ENCODE assay signal across 10 cellular contexts in genomic region chr1:33140153-33141149, GRCh38. TPM values are rescaled to one million over a fixed set of nuclear protein-coding genes. Genes with fewer than 3 reads are reported as not detected.
DNase-seq lines count a peak whose midpoint lies in the region; ATAC-seq and TF ChIP-seq lines count a peak whose summit lies in the region.
"Had no signal": no experiment of that assay in that cellular context is flagged by ENCODE, and none has a peak within 500 bp of the region (broad histone marks: within the 10 kb centered on the region; RNA-seq: fewer than 3 reads in every experiment).

No MANE protein-coding gene starts in this region.

- H3K27me3 ChIP-seq in SK-N-SH (ENCODE audit: insufficient read depth) = no peaks in the 10 kb centered on the region
- H3K27me3 ChIP-seq in NT2/D1 (ENCODE audit: insufficient read depth, insufficient read length) = no peaks in the 10 kb centered on the region
- H3K27me3 ChIP-seq in stomach = no peaks in the 10 kb centered on the region
- H3K27me3 ChIP-seq: body of pancreas had no signal

- TF ChIP-seq CTCF in SK-N-SH (IDR thresholded peaks at IDR 0.05) (no peak), stomach (IDR thresholded peaks at IDR 0.05) (no peak)

- no peaks in the 10 kb centered on the region for H3F3A ChIP-seq in SK-N-SH (replicated peaks; ENCODE audit: insufficient read depth)

- H3K9ac ChIP-seq in SK-N-SH = no peak overlapping the region
- peak overlapping the region; percentile 52 for H3K9ac ChIP-seq in NT2/D1 (ENCODE audit: insufficient read length, low read depth)

- intact Hi-C loops in posterior vena cava (cut with DNase I) = no loop called here
- intact Hi-C loops in stomach (cut with DNase I; ENCODE audit: low total_unique reads) = no loop called here

- H3K4me3 ChIP-seq in SK-N-SH (ENCODE audit: low read depth in 2 of 2, low read length in 1 of 2) (no peak overlapping the region), NT2/D1 (ENCODE audit: insufficient read length, low read depth) (no peak overlapping the region), stomach (no peak overlapping the region)
- H3K4me3 ChIP-seq: body of pancreas had no signal

- H3K9me3 ChIP-seq in SK-N-SH = no peaks in the 10 kb centered on the region
- no peaks in the 10 kb centered on the region for H3K9me3 ChIP-seq in NT2/D1 (ENCODE audit: insufficient read depth, low read length)
- no peaks in the 10 kb centered on the region for H3K9me3 ChIP-seq in stomach
- H3K9me3 ChIP-seq: body of pancreas had no signal

- H3K27ac ChIP-seq in SK-N-SH (ENCODE audit: low read depth in 2 of 2, low read length in 1 of 2) (no peak overlapping the region; a peak in 1 of 4 replicates), stomach (no peak overlapping the region)
- H3K27ac ChIP-seq: body of pancreas had no signal

- H3K9me2 ChIP-seq in SK-N-SH = no peaks in the 10 kb centered on the region

- POLR2A ChIA-PET in SK-N-SH (lab: Yijun Ruan, JAX) = interaction anchor here (0.5 to 1.8 kb wide), 4 partner anchors 14 to 175 kb away, joined by 3 to 8 read pairs (median 6); partner anchors contain the start of gene TRIM62

- H3K4me1 ChIP-seq in SK-N-SH (ENCODE audit: control insufficient read depth in 1 of 2, insufficient read depth in 2 of 2, low read depth in 1 of 2, low read length in 1 of 2) (peaks cover 10 to 26% of the 10 kb centered on the region in 2 experiments; a peak in 2 of 4 replicates), NT2/D1 (ENCODE audit: insufficient read depth, insufficient read length) (peaks cover 23% of the 10 kb centered on the region), stomach (peaks cover 0 to 26% (median 16%) of the 10 kb centered on the region in 4 donors)
- H3K4me1 ChIP-seq: body of pancreas had no signal

- CTCF ChIA-PET in SK-N-SH (lab: Yijun Ruan, JAX) = interaction anchor here (0.7 to 2.6 kb wide), 9 partner anchors 10 to 316 kb away, joined by 3 to 19 read pairs (median 4); no protein-coding TSS in a partner anchor

- H3K36me3 ChIP-seq in SK-N-SH (replicated peaks in 1 of 2; ENCODE audit: control insufficient read depth in 1 of 2, insufficient read depth in 2 of 2, low read length in 1 of 2) (peaks cover 0 to 4% of the 10 kb centered on the region in 2 experiments), NT2/D1 (ENCODE audit: insufficient read depth, insufficient read length, low read length) (no peaks in the 10 kb centered on the region), stomach (peaks cover 0 to 12% (median 9%) of the 10 kb centered on the region in 4 donors)

- H2AFZ ChIP-seq in SK-N-SH (ENCODE audit: low read depth) = no peak overlapping the region

- peak; percentile 42; the same call in 1 of the 2 replicates for TF ChIP-seq RAD21 in SK-N-SH (IDR thresholded peaks at IDR 0.05; ENCODE audit: low read length)

- WGBS in SK-N-SH (ENCODE audit: low lambda C conversion rate) = 71% methylated on average over 8 of the region's 9 CpGs
- 49 to 72% (median 53%) methylated on average over 6 to 9 of the region's 9 CpGs for WGBS in stomach, 5 donors

- no peaks in the 10 kb centered on the region for H3K79me2 ChIP-seq in SK-N-SH (ENCODE audit: insufficient read depth)

- DNase-seq in SK-N-SH (no peak), NT2/D1 (ENCODE audit: low read depth, low spot score) (no peak), cerebellar cortex (ENCODE audit: low spot score) (peak; percentile 36), posterior vena cava (ENCODE audit: low spot score) (peak; percentile 65), stomach (no peak), SHP77 (lab: John Stamatoyannopoulos, UW) (no peak)
- no peak for DNase-seq in activated CD4-positive, alpha-beta T cell treated with anti-CD3 and anti-CD28 coated beads for 4 hours
- DNase-seq: body of pancreas, NCI-H1092 had no signal

- H4K20me1 ChIP-seq in SK-N-SH (ENCODE audit: insufficient read depth) = no peaks in the 10 kb centered on the region

- no peak overlapping the region for H3K4me2 ChIP-seq in SK-N-SH

- no peak for TF ChIP-seq POLR2A in stomach (IDR thresholded peaks at IDR 0.05)

- no peak for TF ChIP-seq EP300 in SK-N-SH (IDR thresholded peaks at IDR 0.05; ENCODE audit: borderline replicate concordance in 1 of 2, low read depth in 1 of 2, low read length in 1 of 2)
- no peak for TF ChIP-seq EP300 in stomach (IDR thresholded peaks at IDR 0.05)

- ATAC-seq in SK-N-SH treated with all-trans-retinoic acid at 6 μM for 48 hours = no peak
- ATAC-seq: body of pancreas had no signal

TF ChIP-seq in SK-N-SH, 30 proteins besides CTCF, POLR2A, EP300 and RAD21 (continues in another document):
- TF ChIP-seq SIN3A (IDR thresholded peaks at IDR 0.05; ENCODE audit: borderline replicate concordance, low read depth, low read length) (no peak), NFIC (IDR thresholded peaks at IDR 0.05; ENCODE audit: borderline replicate concordance) (no peak), REST (IDR thresholded peaks at IDR 0.05; ENCODE audit: low read depth, low read length) (peak; percentile 88), YY1 (IDR thresholded peaks at IDR 0.05; ENCODE audit: low read depth) (no peak), RXRA (IDR thresholded peaks at IDR 0.05; ENCODE audit: borderline replicate concordance, low read depth) (no peak)

TF ChIP-seq in SK-N-SH treated with all-trans-retinoic acid at 6 μM for 48 hours, 23 proteins besides CTCF, POLR2A, EP300 and RAD21:
- TF ChIP-seq GLIS3 (CRISPR knock-in tag; IDR thresholded peaks at IDR 0.05) (no peak), ZNF70 (CRISPR knock-in tag; IDR thresholded peaks at IDR 0.05) (no peak), ISL1 (CRISPR knock-in tag; IDR thresholded peaks at IDR 0.05) (no peak), CSDC2 (CRISPR knock-in tag; IDR thresholded peaks at IDR 0.05) (no peak), PATZ1 (CRISPR knock-in tag; IDR thresholded peaks at IDR 0.05; ENCODE audit: borderline replicate concordance) (no peak), BACH2 (CRISPR knock-in tag; IDR thresholded peaks at IDR 0.05; ENCODE audit: borderline replicate concordance) (no peak), OSR1 (CRISPR knock-in tag; IDR thresholded peaks at IDR 0.05) (no peak), ZFP30 (CRISPR knock-in tag; IDR thresholded peaks at IDR 0.05) (no peak), CREB5 (CRISPR knock-in tag; IDR thresholded peaks at IDR 0.05; ENCODE audit: low read depth) (no peak)

RNA-seq across cellular contexts. Expression of gene TRIM62, which starts 41.4 kb away (rescaled TPM):
- polyA plus RNA-seq in SK-N-SH (2012; rRNA removed) (2.5 and 4.4 TPM in 2 replicates), stomach (1 to 10 TPM in 2 of 3 donors, under 1 TPM in 1; 0.76 to 3.2 (median 3.1) TPM)
- 1.8 and 2.7 TPM in 2 replicates for polyA plus RNA-seq in SK-N-SH (2012; cell fraction: cytosol; rRNA removed)
- polyA plus RNA-seq in SK-N-SH (2012; cell fraction: nucleus; rRNA removed) = 8.0 and 8.7 TPM in 2 replicates
- total RNA-seq in posterior vena cava (1 to 10 TPM; 5.0 to 5.2 TPM), stomach (10 to 100 TPM in 2 of 5 donors, 1 to 10 TPM in 3; 2.0 to 18.1 (median 4.5) TPM)

RNA-seq across cellular contexts. Expression of gene AZIN2, which starts 59.5 kb away (rescaled TPM):
- polyA plus RNA-seq in SK-N-SH (2012; rRNA removed) (17.8 and 20.6 TPM in 2 replicates), stomach (1 to 10 TPM in 2 of 3 donors, under 1 TPM in 1; 0.61 to 2.0 (median 1.1) TPM)
- 9.1 and 13.7 TPM in 2 replicates for polyA plus RNA-seq in SK-N-SH (2012; cell fraction: cytosol; rRNA removed)
- 50.0 and 58.2 TPM in 2 replicates for polyA plus RNA-seq in SK-N-SH (2012; cell fraction: nucleus; rRNA removed)
- total RNA-seq in posterior vena cava (1 to 10 TPM; 4.0 to 4.7 TPM), stomach (10 to 100 TPM in 2 of 5 donors, 1 to 10 TPM in 2, not detected in 1; 2.0 to 39.7 (median 6.8) TPM)

Comparison
In these comparisons a context has a peak if more than half of its experiments do, and no peak if none do; other contexts are left out.
1. DNase-seq: peak in cerebellar cortex (single experiment) and posterior vena cava (single experiment); none in SK-N-SH (single experiment), NT2/D1 (single experiment), stomach (single experiment), activated CD4-positive, alpha-beta T cell treated with anti-CD3 and anti-CD28 coated beads for 4 hours (0 of 2) and SHP77 (0 of 2).